Comparison of ENCODE assay signal across 11 cellular contexts in the genomic region with DNA sequence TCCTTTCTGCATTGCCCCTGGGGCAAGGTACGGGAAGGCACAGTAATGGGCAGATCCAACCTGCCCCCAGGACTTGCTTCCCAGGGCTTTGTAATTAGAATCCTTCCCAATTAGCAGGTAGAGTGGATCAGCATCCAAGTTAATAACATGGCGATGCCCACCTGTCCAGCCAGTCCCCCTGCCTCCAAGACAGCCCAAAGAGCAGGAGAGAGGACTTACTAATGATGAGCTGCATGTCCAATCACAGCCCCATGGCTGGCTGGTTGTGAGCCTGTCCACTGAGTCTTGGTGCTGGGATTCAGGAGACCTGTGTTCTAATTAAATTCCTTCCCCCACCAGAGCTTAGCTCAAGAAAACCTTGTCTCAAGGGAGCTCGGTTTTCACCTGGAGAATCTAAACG.
"Had no signal": no experiment of that assay in that cellular context is flagged by ENCODE, and none has a peak within 500 bp of the region (broad histone marks: within the 10 kb centered on the region; RNA-seq: fewer than 3 reads in every experiment).

No MANE protein-coding gene starts in this region.

- H3K4me1 Mint-ChIP-seq: IgD-negative memory B cell had no signal

- H3K36me3 ChIP-seq: HAP-1 had no signal

- H3K9me3 ChIP-seq: HAP-1 had no signal

- H3K27ac ChIP-seq: GM23248, HL-60, KMS-11 had no signal

- H2AFZ ChIP-seq: GM23248 had no signal

- H3K9me3 Mint-ChIP-seq: HFFc6 had no signal

- ATAC-seq: HCT116, HepG2 had no signal

- H3K36me3 Mint-ChIP-seq: IgD-negative memory B cell had no signal

- H3K4me3 Mint-ChIP-seq: HFFc6, IgD-negative memory B cell had no signal

- H3K4me2 ChIP-seq: KMS-11 had no signal

- H3K4me3 ChIP-seq: GM23248, HAP-1 had no signal

- H3K27ac Mint-ChIP-seq: HFFc6 had no signal

- H3K4me1 ChIP-seq: HAP-1 had no signal

- DNase-seq: GM23248, GOT3, H7, HFFc6, KBM-7 had no signal
